In genomic region chr5:142601432-142601831, GRCh38 we compare ENCODE assay signal across 11 cellular contexts.
A peak's percentile ranks its signal among the peaks of the same experiment; 100 is the strongest.
DNase-seq lines count a peak whose midpoint lies in the region; ATAC-seq, FAIRE-seq and TF ChIP-seq lines count a peak whose summit lies in the region.
"Had no signal": no experiment of that assay in that cellular context is flagged by ENCODE, and none has a peak within 500 bp of the region (broad histone marks: within the 10 kb centered on the region; RNA-seq: fewer than 3 reads in every experiment).

No MANE protein-coding gene starts in this region.

- ATAC-seq in Panc1: peak; percentile 28; the same call in 1 of the 2 replicates

- H3K4me3 ChIP-seq in Panc1 (ENCODE audit: low read depth in 2 of 2, low read length in 2 of 2) (peak overlapping the region in 1 of 2 experiments; percentile 55; a peak in 2 of 4 replicates), fibroblast of mammary gland (ENCODE audit: control insufficient read depth, low read depth, low read length) (no peak overlapping the region)

- peak; percentile 77 for TF ChIP-seq CTCF in Panc1 (IDR thresholded peaks at IDR 0.05)
- peak; percentile 2 for TF ChIP-seq CTCF in fibroblast of mammary gland (conservative IDR thresholded peaks at IDR 0.05; ENCODE audit: control insufficient read depth, insufficient read depth, low read depth, low read length)

- intact Hi-C loops in Panc1 (cut with micrococcal nuclease; ENCODE audit: unreplicated experiment): no loop called here

- peak; percentile 30 for DNase-seq in SIG-M5 treated with dmso at 0.1 percent for 504 hours (lab: John Stamatoyannopoulos, UW; ENCODE audit: unreplicated experiment)
- DNase-seq in SIG-M5 (lab: John Stamatoyannopoulos, UW): no peak
- no peak for DNase-seq in Panc1 (ENCODE audit: low read depth, low spot score)
- no peak for DNase-seq in fibroblast of mammary gland (ENCODE audit: low read depth)
- peak in 4 of 49 donors; percentile 10 to 15 (median 14) for DNase-seq in substantia nigra (lab: John Stamatoyannopoulos, UW)
- DNase-seq in NCI-H1048 (lab: John Stamatoyannopoulos, UW): no peak
- DNase-seq in NCI-H128 (lab: John Stamatoyannopoulos, UW; ENCODE audit: unreplicated experiment): no peak
- DNase-seq in GM12891 (ENCODE audit: insufficient read length, low spot score): no peak
- DNase-seq: activated CD4-positive, alpha-beta T cell treated with anti-CD3 and anti-CD28 coated beads, Interleukin-2, amount 10 ng/mL, durations not matched to agents 7 days and 5 days; esophagus squamous epithelium had no signal

- CTCF ChIA-PET in Panc1 (lab: Charles Lee): interaction anchor here (0.6 to 1.5 kb wide), 6 partner anchors 9 to 588 kb away, joined by 3 to 8 read pairs (median 4); no protein-coding TSS in a partner anchor

- no peaks in the 10 kb centered on the region for H3K9me3 ChIP-seq in Panc1 (ENCODE audit: control insufficient read depth, insufficient read depth, low read depth, low read length)
- H3K9me3 ChIP-seq: esophagus squamous epithelium had no signal

- H3K27ac ChIP-seq in Panc1 (ENCODE audit: low read length) (peak overlapping the region; percentile 64), substantia nigra (ENCODE audit: low read depth, low read length, poor library complexity, severe bottlenecking) (peak overlapping the region; percentile 11)

- FAIRE-seq in GM12891 (lab: Jason Lieb, UNC): no peak
- FAIRE-seq: RCC 7860 had no signal

- POLR2A ChIA-PET in Panc1 (lab: Charles Lee): interaction anchor here (0.6 kb wide), 1 partner anchor 217 kb away, joined by 3 read pairs; no protein-coding TSS in a partner anchor

- H3K4me1 ChIP-seq in Panc1 (ENCODE audit: control insufficient read depth, insufficient read depth, low read length): peaks cover 41% of the 10 kb centered on the region

- no peaks in the 10 kb centered on the region for H3K27me3 ChIP-seq in Panc1 (ENCODE audit: control insufficient read depth, insufficient read depth, low read length)
- H3K27me3 ChIP-seq: esophagus squamous epithelium had no signal

- in situ Hi-C loops in Panc1 (cut with HindIII; ENCODE audit: low pct_unique_long_range_greater_than_20kb, low sequenced_read_pairs): no loop called here

- BruUV-seq in Panc1 (replicated peaks; lab: Mats Ljungman, UMichigan): no TSS peak

- H3K36me3 ChIP-seq in Panc1 (ENCODE audit: control insufficient read depth, insufficient read depth, low read length): no peaks in the 10 kb centered on the region
- H3K36me3 ChIP-seq: esophagus squamous epithelium had no signal

- no peak for TF ChIP-seq POLR2A in GM12891 (IDR thresholded peaks at IDR 0.05; ENCODE audit: low read depth, low read length)

TF ChIP-seq in GM12891, 5 proteins besides CTCF, POLR2A, EP300 and RAD21:
- no peak for TF ChIP-seq SPI1 (IDR thresholded peaks at IDR 0.05; ENCODE audit: low read depth, low read length)
- TF ChIP-seq TAF1 (IDR thresholded peaks at IDR 0.05; ENCODE audit: low read depth, low read length): no peak
- TF ChIP-seq POLR2AphosphoS5 (IDR thresholded peaks at IDR 0.05; ENCODE audit: low read depth, low read length): no peak
- no peak for TF ChIP-seq POU2F2 (IDR thresholded peaks at IDR 0.05; ENCODE audit: low read depth, low read length)
- TF ChIP-seq PAX5 (IDR thresholded peaks at IDR 0.05; ENCODE audit: insufficient read depth, low read length, severe bottlenecking): no peak
